1 cellular context compared by ENCODE assay signal in genomic region chr1:228838717-228839500, GRCh38.
TF ChIP-seq lines count a peak whose summit lies in the region.

No MANE protein-coding gene starts in this region.

TF ChIP-seq in HepG2, 621 proteins besides CTCF, POLR2A, EP300 and RAD21 (continued from another document and continues in another):
- TF ChIP-seq ZSCAN21 (CRISPR knock-in tag; IDR thresholded peaks at IDR 0.05; ENCODE audit: borderline replicate concordance), result 0 out of 2 replicates have a peak, but pooled peaks have one; percentile 1
- 0 out of 2 replicates have a peak, but pooled peaks have one; percentile 10 for TF ChIP-seq TBX2 (CRISPR knock-in tag; IDR thresholded peaks at IDR 0.05; ENCODE audit: borderline replicate concordance)
- 0 out of 2 replicates have a peak, but pooled peaks have one; percentile 29 for TF ChIP-seq SMARCE1 (IDR thresholded peaks at IDR 0.05; ENCODE audit: borderline replicate concordance)
- TF ChIP-seq ELF3 (CRISPR knock-in tag; IDR thresholded peaks at IDR 0.05), result 0 out of 2 replicates have a peak, but pooled peaks have one; percentile 19
- no peak for TF ChIP-seq ZNF574 (CRISPR knock-in tag; IDR thresholded peaks at IDR 0.05)
- no peak for TF ChIP-seq ZNF746 (CRISPR knock-in tag; IDR thresholded peaks at IDR 0.05)
- TF ChIP-seq SIX1 (CRISPR knock-in tag; IDR thresholded peaks at IDR 0.05; ENCODE audit: borderline replicate concordance), result 0 out of 2 replicates have a peak, but pooled peaks have one; percentile 23
- peak; percentile 57; the same call in 1 of the 2 replicates for TF ChIP-seq JUND (CRISPR knock-in tag; IDR thresholded peaks at IDR 0.05)
- 0 out of 3 replicates have a peak, but pooled peaks have one; percentile 20 for TF ChIP-seq MXI1 (IDR thresholded peaks at IDR 0.05; ENCODE audit: borderline replicate concordance, low read depth, low read length)
- TF ChIP-seq ZIK1 (CRISPR knock-in tag; IDR thresholded peaks at IDR 0.05; ENCODE audit: borderline replicate concordance, low read depth), result 0 out of 2 replicates have a peak, but pooled peaks have one; percentile 7
- peak; percentile 98 for TF ChIP-seq ZMYM3 (CRISPR knock-in tag; IDR thresholded peaks at IDR 0.05)
- no peak for TF ChIP-seq KIAA2018 (CRISPR knock-in tag; IDR thresholded peaks at IDR 0.05; ENCODE audit: borderline replicate concordance)
- TF ChIP-seq HNF1A (IDR thresholded peaks at IDR 0.05; ENCODE audit: low read depth), result no peak
- no peak for TF ChIP-seq HNF1A (CRISPR knock-in tag; IDR thresholded peaks at IDR 0.05; ENCODE audit: borderline replicate concordance)
- TF ChIP-seq ZNF660 (CRISPR knock-in tag; IDR thresholded peaks at IDR 0.05; ENCODE audit: borderline replicate concordance, low read depth), result no peak
- peak; percentile 23; the same call in 1 of the 2 replicates for TF ChIP-seq SOX5 (CRISPR knock-in tag; IDR thresholded peaks at IDR 0.05; ENCODE audit: borderline replicate concordance)
- peak; percentile 66; the same call in 1 of the 2 replicates for TF ChIP-seq JUNB (CRISPR knock-in tag; IDR thresholded peaks at IDR 0.05; ENCODE audit: borderline replicate concordance)
- TF ChIP-seq SRSF1 (optimal IDR thresholded peaks at IDR 0.05; ENCODE audit: low read depth, low read length), result no peak
- TF ChIP-seq MTF1 (CRISPR knock-in tag; IDR thresholded peaks at IDR 0.05), result no peak
- TF ChIP-seq ZBTB7B (CRISPR knock-in tag; IDR thresholded peaks at IDR 0.05), result no peak
- TF ChIP-seq TAF1 (CRISPR knock-in tag; IDR thresholded peaks at IDR 0.05), result no peak
- no peak for TF ChIP-seq DR1 (CRISPR knock-in tag; IDR thresholded peaks at IDR 0.05)
- peak; percentile 24; the same call in 1 of the 2 replicates for TF ChIP-seq MED1 (CRISPR knock-in tag; IDR thresholded peaks at IDR 0.05)
- TF ChIP-seq ZNF629 (CRISPR knock-in tag; conservative IDR thresholded peaks at IDR 0.05), result peak; percentile 99
- TF ChIP-seq TRIM22 (IDR thresholded peaks at IDR 0.05), result no peak
- 0 out of 2 replicates have a peak, but pooled peaks have one; percentile 25 for TF ChIP-seq ZMAT3 (CRISPR knock-in tag; conservative IDR thresholded peaks at IDR 0.05)
- no peak for TF ChIP-seq POLR2G (IDR thresholded peaks at IDR 0.05; ENCODE audit: low read depth, low read length)
- no peak; the same call in 1 of the 2 replicates for TF ChIP-seq THYN1 (CRISPR knock-in tag; IDR thresholded peaks at IDR 0.05; ENCODE audit: borderline replicate concordance, low read depth)
- peak; percentile 75; the same call in 1 of the 2 replicates for TF ChIP-seq JUN (CRISPR knock-in tag; IDR thresholded peaks at IDR 0.05)
- no peak for TF ChIP-seq TIGD3 (CRISPR knock-in tag; IDR thresholded peaks at IDR 0.05; ENCODE audit: borderline replicate concordance)
- TF ChIP-seq NFIC (IDR thresholded peaks at IDR 0.05; ENCODE audit: low read length), result peak; percentile 24; the same call in 1 of the 2 replicates
- no peak for TF ChIP-seq SMAD9 (CRISPR knock-in tag; IDR thresholded peaks at IDR 0.05)
- no peak for TF ChIP-seq ZSCAN30 (CRISPR knock-in tag; IDR thresholded peaks at IDR 0.05)
- TF ChIP-seq ZNF605 (CRISPR knock-in tag; IDR thresholded peaks at IDR 0.05), result 0 out of 2 replicates have a peak, but pooled peaks have one; percentile 35
- no peak for TF ChIP-seq ZNF790 (CRISPR knock-in tag; IDR thresholded peaks at IDR 0.05; ENCODE audit: borderline replicate concordance)
- TF ChIP-seq ZNF557 (CRISPR knock-in tag; IDR thresholded peaks at IDR 0.05), result peak; percentile 60; the same call in 1 of the 2 replicates
- peak; percentile 56 for TF ChIP-seq EHMT2 (IDR thresholded peaks at IDR 0.05; ENCODE audit: borderline replicate concordance, low read depth, low read length)
- TF ChIP-seq ZNF777 (CRISPR knock-in tag; IDR thresholded peaks at IDR 0.05), result no peak
- TF ChIP-seq ZNF205 (CRISPR knock-in tag; IDR thresholded peaks at IDR 0.05), result 0 out of 2 replicates have a peak, but pooled peaks have one; percentile 11
- TF ChIP-seq ATF3 (CRISPR knock-in tag; IDR thresholded peaks at IDR 0.05), result peak; percentile 75
- 0 out of 2 replicates have a peak, but pooled peaks have one; percentile 10 for TF ChIP-seq SMC3 (IDR thresholded peaks at IDR 0.05; ENCODE audit: low read length)
- TF ChIP-seq GPBP1L1 (CRISPR knock-in tag; IDR thresholded peaks at IDR 0.05), result no peak
- no peak for TF ChIP-seq BORCS8-MEF2B (CRISPR knock-in tag; IDR thresholded peaks at IDR 0.05)
- TF ChIP-seq MEF2D (CRISPR knock-in tag; IDR thresholded peaks at IDR 0.05), result no peak
- no peak for TF ChIP-seq MAF1 (CRISPR knock-in tag; IDR thresholded peaks at IDR 0.05; ENCODE audit: borderline replicate concordance)
- TF ChIP-seq FOXC1 (CRISPR knock-in tag; IDR thresholded peaks at IDR 0.05; ENCODE audit: borderline replicate concordance), result peak; percentile 34; the same call in 1 of the 2 replicates
- TF ChIP-seq ZNF775 (CRISPR knock-in tag; IDR thresholded peaks at IDR 0.05; ENCODE audit: borderline replicate concordance), result no peak
